5 cellular contexts compared by ENCODE assay signal in the genomic region with DNA sequence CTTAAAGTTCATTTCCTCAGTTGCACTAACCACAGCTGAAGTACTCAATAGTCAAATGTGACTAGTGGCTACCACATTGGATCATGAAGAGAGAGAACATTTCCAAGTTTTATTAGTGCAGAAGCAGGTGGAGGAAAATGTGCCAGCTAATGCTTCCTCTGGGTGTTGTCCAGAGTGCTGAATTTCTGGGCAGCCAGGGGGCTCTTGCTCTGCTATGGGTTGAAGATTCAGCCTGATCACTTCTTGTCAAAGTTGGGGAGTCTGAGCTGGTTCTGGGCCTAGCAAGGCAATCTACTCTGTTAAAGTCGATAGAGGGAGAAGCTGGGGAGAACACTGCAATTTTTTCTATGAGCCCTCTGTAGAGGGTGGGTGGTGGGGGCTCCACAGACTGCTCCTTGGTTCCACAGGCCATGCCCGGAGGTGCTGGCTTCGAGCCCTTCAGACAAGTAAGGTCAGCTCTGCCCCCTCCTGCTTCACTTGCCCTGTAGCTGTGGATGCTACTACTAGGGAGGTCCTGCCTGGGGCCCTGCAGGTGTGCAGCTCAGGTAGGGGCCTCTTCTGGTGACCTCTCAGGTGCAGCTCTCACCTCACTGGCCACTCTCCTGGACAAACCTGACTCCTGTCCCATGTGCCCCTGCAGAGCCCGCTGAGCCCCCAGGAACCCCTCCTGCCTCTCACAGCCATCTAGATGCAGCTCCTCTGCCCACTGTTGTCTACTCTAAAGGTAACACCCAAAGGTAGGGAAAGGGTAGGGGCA. TPM values are rescaled to one million over a fixed set of nuclear protein-coding genes. Genes with fewer than 3 reads are reported as not detected.
DNase-seq lines count a peak whose midpoint lies in the region; ATAC-seq and TF ChIP-seq lines count a peak whose summit lies in the region.
"Had no signal": no experiment of that assay in that cellular context is flagged by ENCODE, and none has a peak within 500 bp of the region (broad histone marks: within the 10 kb centered on the region; RNA-seq: fewer than 3 reads in every experiment).

No MANE protein-coding gene starts in this region.

- 81% methylated on average over 4 of the region's 4 CpGs for WGBS in smooth muscle cell (ENCODE audit: low lambda C conversion rate)

- peak; percentile 42 for DNase-seq in HT1080 (ENCODE audit: low read depth)
- peak; percentile 58 for DNase-seq in endothelial cell (ENCODE audit: low spot score)
- DNase-seq in smooth muscle cell (lab: John Stamatoyannopoulos, UW; ENCODE audit: unreplicated experiment) = no peak
- DNase-seq: stimulated activated CD4-positive, alpha-beta T cell treated with anti-CD3 and anti-CD28 coated beads, Interleukin-4, amount 100 ng/mL, for 24 hours had no signal

- peaks cover 27% of the 10 kb centered on the region for H3K36me3 Mint-ChIP-seq in endothelial cell (ENCODE audit: low read depth, unreplicated experiment)

- H3K4me3 ChIP-seq in smooth muscle cell = no peak overlapping the region

- no peak overlapping the region for H3K9ac ChIP-seq in smooth muscle cell (ENCODE audit: low read depth)

- peaks cover 27% of the 10 kb centered on the region for H4K20me1 ChIP-seq in smooth muscle cell (ENCODE audit: low read depth)

- peaks cover 9% of the 10 kb centered on the region for H3K4me1 Mint-ChIP-seq in endothelial cell (ENCODE audit: unreplicated experiment)

- no peaks in the 10 kb centered on the region for H3K36me3 ChIP-seq in smooth muscle cell (ENCODE audit: low read depth)

- no peak for ATAC-seq in HG02571 (IDR thresholded peaks at IDR 0.05; ENCODE audit: unreplicated experiment)

- no peaks in the 10 kb centered on the region for H3K27me3 ChIP-seq in smooth muscle cell (ENCODE audit: low read depth)

- no peak overlapping the region for H3K27ac Mint-ChIP-seq in endothelial cell (ENCODE audit: unreplicated experiment)

- no peak overlapping the region for H3K4me3 Mint-ChIP-seq in endothelial cell (ENCODE audit: unreplicated experiment)

- no peaks in the 10 kb centered on the region for H3K4me1 ChIP-seq in smooth muscle cell (ENCODE audit: low read depth)

- H3K4me2 ChIP-seq in smooth muscle cell = no peak overlapping the region

- no peaks in the 10 kb centered on the region for H3K9me3 ChIP-seq in smooth muscle cell (replicated peaks; ENCODE audit: low read depth)

- H3K9me3 Mint-ChIP-seq in endothelial cell (ENCODE audit: unreplicated experiment) = no peaks in the 10 kb centered on the region

- no peaks in the 10 kb centered on the region for H3K79me2 ChIP-seq in smooth muscle cell (ENCODE audit: low read depth)

- H2AFZ ChIP-seq in smooth muscle cell (ENCODE audit: low read depth) = no peak overlapping the region

- TF ChIP-seq CTCF in endothelial cell (IDR thresholded peaks at IDR 0.05; ENCODE audit: unreplicated experiment) (no peak), smooth muscle cell (IDR thresholded peaks at IDR 0.05; ENCODE audit: borderline replicate concordance, insufficient read depth, poor library complexity, severe bottlenecking) (no peak)

- H3F3A ChIP-seq in smooth muscle cell (ENCODE audit: low read depth) = no peaks in the 10 kb centered on the region

- H3K27ac ChIP-seq in smooth muscle cell (ENCODE audit: low read depth) = no peak overlapping the region

- peaks cover 15% of the 10 kb centered on the region for H3K27me3 Mint-ChIP-seq in endothelial cell (ENCODE audit: unreplicated experiment)

RNA-seq across cellular contexts. Expression of a gene that starts 8.2 kb away (rescaled TPM):
- total RNA-seq in HT1080 (2014; rRNA removed; shearing (Covaris generic)) = 93.3 and 146 TPM in 2 replicates
- polyA plus RNA-seq in HT1080 (2015; cell fraction: cytosol; rRNA removed) = 156 and 176 TPM in 2 replicates
- polyA plus RNA-seq in HT1080 (2015; cell fraction: nucleus; rRNA removed) = 155 and 171 TPM in 2 replicates
- 38.6 TPM for total RNA-seq in endothelial cell (ENCODE audit: unreplicated experiment)
- 48.8 and 95.2 TPM in 2 replicates for total RNA-seq in smooth muscle cell
- 91.2 and 96.7 TPM in 2 replicates for polyA plus RNA-seq in smooth muscle cell

RNA-seq across cellular contexts. Expression of a gene that starts 8.9 kb away (rescaled TPM):
- total RNA-seq in HT1080 (2014; rRNA removed; shearing (Covaris generic)) = 18.5 TPM in 2 replicates
- polyA plus RNA-seq in HT1080 (2015; cell fraction: cytosol; rRNA removed) = 6.5 and 9.4 TPM in 2 replicates
- 3.1 and 3.4 TPM in 2 replicates for polyA plus RNA-seq in HT1080 (2015; cell fraction: nucleus; rRNA removed)
- 5.7 TPM for total RNA-seq in endothelial cell (ENCODE audit: unreplicated experiment)
- 4.1 and 4.7 TPM in 2 replicates for total RNA-seq in smooth muscle cell
- 5.8 and 9.1 TPM in 2 replicates for polyA plus RNA-seq in smooth muscle cell

RNA-seq across cellular contexts. Expression of a gene that starts 11.2 kb away (rescaled TPM):
- total RNA-seq in HT1080 (2014; rRNA removed; shearing (Covaris generic)) = not detected in 2 replicates
- polyA plus RNA-seq in HT1080 (2015; cell fraction: cytosol; rRNA removed) = 0.01 TPM in 1 of 2 replicates, not detected in the other
- polyA plus RNA-seq in HT1080 (2015; cell fraction: nucleus; rRNA removed) = 0.18 TPM in 1 of 2 replicates, not detected in the other
- total RNA-seq in endothelial cell (ENCODE audit: unreplicated experiment) = 1.1 TPM
- total RNA-seq in smooth muscle cell = not detected in 2 replicates
- 0.70 TPM in 1 of 2 replicates, not detected in the other for polyA plus RNA-seq in smooth muscle cell

RNA-seq across cellular contexts. Expression of a gene that starts 20.8 kb away (rescaled TPM):
- total RNA-seq in HT1080 (2014; rRNA removed; shearing (Covaris generic)) = 3.6 and 10.5 TPM in 2 replicates
- 3.8 and 5.6 TPM in 2 replicates for polyA plus RNA-seq in HT1080 (2015; cell fraction: cytosol; rRNA removed)
- 0.33 and 1.5 TPM in 2 replicates for polyA plus RNA-seq in HT1080 (2015; cell fraction: nucleus; rRNA removed)
- total RNA-seq in endothelial cell (ENCODE audit: unreplicated experiment) (not detected), smooth muscle cell (not detected in 2 replicates)
- polyA plus RNA-seq in smooth muscle cell = 0.18 TPM in 1 of 2 replicates, not detected in the other

RNA-seq across cellular contexts. Expression of a gene that starts 35.3 kb away (rescaled TPM):
- total RNA-seq in HT1080 (2014; rRNA removed; shearing (Covaris generic)) = not detected in 2 replicates
- polyA plus RNA-seq in HT1080 (2015; cell fraction: cytosol; rRNA removed) = not detected in 2 replicates
- polyA plus RNA-seq in HT1080 (2015; cell fraction: nucleus; rRNA removed) = not detected in 2 replicates
- total RNA-seq in endothelial cell (ENCODE audit: unreplicated experiment) (not detected), smooth muscle cell (not detected in 2 replicates)
- not detected in 2 replicates for polyA plus RNA-seq in smooth muscle cell
